1 cellular context compared by ENCODE assay signal in the genomic region with DNA sequence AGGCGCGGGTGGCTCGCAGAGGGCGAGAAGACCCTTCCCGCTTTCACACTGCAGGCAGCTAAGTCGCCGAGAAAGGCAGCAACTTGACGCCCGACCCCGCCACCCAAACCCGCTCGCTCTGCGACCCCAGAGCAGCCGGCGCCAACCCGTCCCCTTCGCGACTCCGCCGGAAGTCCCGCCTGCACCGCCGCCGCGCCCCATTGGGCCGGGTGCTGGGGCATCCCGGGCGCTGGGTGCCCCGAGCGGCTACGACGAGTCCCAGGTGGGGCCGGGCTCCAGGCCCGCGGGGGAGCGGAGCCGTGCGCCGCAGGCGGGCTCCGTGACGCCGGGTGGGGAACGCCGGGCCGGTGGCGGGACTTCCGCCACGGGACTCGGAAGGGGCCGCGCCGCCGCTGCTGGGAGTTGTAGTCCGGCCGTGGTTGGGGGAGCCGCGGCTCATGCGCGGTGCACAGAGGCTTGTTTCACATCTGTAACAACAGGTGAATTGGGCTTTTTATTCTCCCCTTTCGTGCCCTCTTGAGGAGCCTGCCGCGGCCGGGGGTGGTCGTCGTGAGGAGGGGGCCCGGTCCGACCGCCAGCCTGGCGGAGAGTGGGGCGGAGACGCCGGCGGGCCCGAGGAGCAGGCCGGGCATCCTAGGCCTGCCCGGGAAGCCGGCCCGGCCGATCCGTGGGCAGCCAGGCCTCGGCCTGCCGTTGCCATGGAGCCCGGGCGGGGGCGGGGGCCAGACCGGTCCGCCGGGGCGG.
A peak's percentile ranks its signal among the peaks of the same experiment; 100 is the strongest.
TF ChIP-seq lines count a peak whose summit lies in the region.

A gene with protein sequence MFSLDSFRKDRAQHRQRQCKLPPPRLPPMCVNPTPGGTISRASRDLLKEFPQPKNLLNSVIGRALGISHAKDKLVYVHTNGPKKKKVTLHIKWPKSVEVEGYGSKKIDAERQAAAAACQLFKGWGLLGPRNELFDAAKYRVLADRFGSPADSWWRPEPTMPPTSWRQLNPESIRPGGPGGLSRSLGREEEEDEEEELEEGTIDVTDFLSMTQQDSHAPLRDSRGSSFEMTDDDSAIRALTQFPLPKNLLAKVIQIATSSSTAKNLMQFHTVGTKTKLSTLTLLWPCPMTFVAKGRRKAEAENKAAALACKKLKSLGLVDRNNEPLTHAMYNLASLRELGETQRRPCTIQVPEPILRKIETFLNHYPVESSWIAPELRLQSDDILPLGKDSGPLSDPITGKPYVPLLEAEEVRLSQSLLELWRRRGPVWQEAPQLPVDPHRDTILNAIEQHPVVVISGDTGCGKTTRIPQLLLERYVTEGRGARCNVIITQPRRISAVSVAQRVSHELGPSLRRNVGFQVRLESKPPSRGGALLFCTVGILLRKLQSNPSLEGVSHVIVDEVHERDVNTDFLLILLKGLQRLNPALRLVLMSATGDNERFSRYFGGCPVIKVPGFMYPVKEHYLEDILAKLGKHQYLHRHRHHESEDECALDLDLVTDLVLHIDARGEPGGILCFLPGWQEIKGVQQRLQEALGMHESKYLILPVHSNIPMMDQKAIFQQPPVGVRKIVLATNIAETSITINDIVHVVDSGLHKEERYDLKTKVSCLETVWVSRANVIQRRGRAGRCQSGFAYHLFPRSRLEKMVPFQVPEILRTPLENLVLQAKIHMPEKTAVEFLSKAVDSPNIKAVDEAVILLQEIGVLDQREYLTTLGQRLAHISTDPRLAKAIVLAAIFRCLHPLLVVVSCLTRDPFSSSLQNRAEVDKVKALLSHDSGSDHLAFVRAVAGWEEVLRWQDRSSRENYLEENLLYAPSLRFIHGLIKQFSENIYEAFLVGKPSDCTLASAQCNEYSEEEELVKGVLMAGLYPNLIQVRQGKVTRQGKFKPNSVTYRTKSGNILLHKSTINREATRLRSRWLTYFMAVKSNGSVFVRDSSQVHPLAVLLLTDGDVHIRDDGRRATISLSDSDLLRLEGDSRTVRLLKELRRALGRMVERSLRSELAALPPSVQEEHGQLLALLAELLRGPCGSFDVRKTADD (plus strand): TSS at position 405 of the 744 bp plus-strand sequence. CDS start 7,546 bp downstream, outside the sequence.

TF ChIP-seq in HepG2, 621 proteins besides CTCF, POLR2A, EP300 and RAD21 (continued from another document and continues in another):
- TF ChIP-seq ZNF33A (CRISPR knock-in tag; IDR thresholded peaks at IDR 0.05; ENCODE audit: borderline replicate concordance) = no peak
- TF ChIP-seq KAT2B (IDR thresholded peaks at IDR 0.05; ENCODE audit: borderline replicate concordance, low read depth, low read length) = no peak
- TF ChIP-seq, protein P1, sequence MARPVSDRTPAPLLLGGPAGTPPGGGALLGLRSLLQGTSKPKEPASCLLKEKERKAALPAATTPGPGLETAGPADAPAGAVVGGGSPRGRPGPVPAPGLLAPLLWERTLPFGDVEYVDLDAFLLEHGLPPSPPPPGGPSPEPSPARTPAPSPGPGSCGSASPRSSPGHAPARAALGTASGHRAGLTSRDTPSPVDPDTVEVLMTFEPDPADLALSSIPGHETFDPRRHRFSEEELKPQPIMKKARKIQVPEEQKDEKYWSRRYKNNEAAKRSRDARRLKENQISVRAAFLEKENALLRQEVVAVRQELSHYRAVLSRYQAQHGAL (CRISPR knock-in tag; IDR thresholded peaks at IDR 0.05; ENCODE audit: not compliant biosample characterization) = peak; percentile 28
- no peak for TF ChIP-seq NONO (IDR thresholded peaks at IDR 0.05)
- TF ChIP-seq NONO (CRISPR knock-in tag; conservative IDR thresholded peaks at IDR 0.05) = peak; percentile 74; the same call in 1 of the 2 replicates
- TF ChIP-seq KLF13 (CRISPR knock-in tag; IDR thresholded peaks at IDR 0.05) = no peak
- TF ChIP-seq ZNF101 (CRISPR knock-in tag; IDR thresholded peaks at IDR 0.05; ENCODE audit: borderline replicate concordance, low read depth) = no peak
- TF ChIP-seq ZNF546 (CRISPR knock-in tag; conservative IDR thresholded peaks at IDR 0.05) = peak; percentile 35; the same call in 1 of the 2 replicates
- TF ChIP-seq PHF20 (CRISPR knock-in tag; IDR thresholded peaks at IDR 0.05) = peak; percentile 48
- TF ChIP-seq KMT2B (CRISPR knock-in tag; IDR thresholded peaks at IDR 0.05) = peak; percentile 44; the same call in 1 of the 2 replicates
- TF ChIP-seq NR2F1 (CRISPR knock-in tag; IDR thresholded peaks at IDR 0.05) = no peak
- TF ChIP-seq, protein P2, sequence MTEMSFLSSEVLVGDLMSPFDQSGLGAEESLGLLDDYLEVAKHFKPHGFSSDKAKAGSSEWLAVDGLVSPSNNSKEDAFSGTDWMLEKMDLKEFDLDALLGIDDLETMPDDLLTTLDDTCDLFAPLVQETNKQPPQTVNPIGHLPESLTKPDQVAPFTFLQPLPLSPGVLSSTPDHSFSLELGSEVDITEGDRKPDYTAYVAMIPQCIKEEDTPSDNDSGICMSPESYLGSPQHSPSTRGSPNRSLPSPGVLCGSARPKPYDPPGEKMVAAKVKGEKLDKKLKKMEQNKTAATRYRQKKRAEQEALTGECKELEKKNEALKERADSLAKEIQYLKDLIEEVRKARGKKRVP (CRISPR knock-in tag; IDR thresholded peaks at IDR 0.05) = 0 out of 4 replicates have a peak, but pooled peaks of 1 of the 2 experiments have one; percentile 16
- TF ChIP-seq POLR2AphosphoS5 (IDR thresholded peaks at IDR 0.05; ENCODE audit: low read depth, low read length) = peak; percentile 27; the same call in 1 of the 2 replicates
- TF ChIP-seq, protein P3, sequence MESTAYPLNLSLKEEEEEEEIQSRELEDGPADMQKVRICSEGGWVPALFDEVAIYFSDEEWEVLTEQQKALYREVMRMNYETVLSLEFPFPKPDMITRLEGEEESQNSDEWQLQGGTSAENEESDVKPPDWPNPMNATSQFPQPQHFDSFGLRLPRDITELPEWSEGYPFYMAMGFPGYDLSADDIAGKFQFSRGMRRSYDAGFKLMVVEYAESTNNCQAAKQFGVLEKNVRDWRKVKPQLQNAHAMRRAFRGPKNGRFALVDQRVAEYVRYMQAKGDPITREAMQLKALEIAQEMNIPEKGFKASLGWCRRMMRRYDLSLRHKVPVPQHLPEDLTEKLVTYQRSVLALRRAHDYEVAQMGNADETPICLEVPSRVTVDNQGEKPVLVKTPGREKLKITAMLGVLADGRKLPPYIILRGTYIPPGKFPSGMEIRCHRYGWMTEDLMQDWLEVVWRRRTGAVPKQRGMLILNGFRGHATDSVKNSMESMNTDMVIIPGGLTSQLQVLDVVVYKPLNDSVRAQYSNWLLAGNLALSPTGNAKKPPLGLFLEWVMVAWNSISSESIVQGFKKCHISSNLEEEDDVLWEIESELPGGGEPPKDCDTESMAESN (CRISPR knock-in tag; conservative IDR thresholded peaks at IDR 0.05) = peak; percentile 59; the same call in 1 of the 2 replicates
- TF ChIP-seq EEA1 (CRISPR knock-in tag; IDR thresholded peaks at IDR 0.05; ENCODE audit: borderline replicate concordance) = 0 out of 2 replicates have a peak, but pooled peaks have one; percentile 46
- TF ChIP-seq, protein P4, sequence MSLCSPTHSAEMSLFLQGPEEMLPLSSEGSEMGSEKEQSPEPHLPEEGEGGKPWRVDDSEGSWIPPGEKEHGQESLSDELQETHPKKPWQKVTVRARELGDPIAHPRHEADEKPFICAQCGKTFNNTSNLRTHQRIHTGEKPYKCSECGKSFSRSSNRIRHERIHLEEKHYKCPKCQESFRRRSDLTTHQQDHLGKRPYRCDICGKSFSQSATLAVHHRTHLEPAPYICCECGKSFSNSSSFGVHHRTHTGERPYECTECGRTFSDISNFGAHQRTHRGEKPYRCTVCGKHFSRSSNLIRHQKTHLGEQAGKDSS (CRISPR knock-in tag; IDR thresholded peaks at IDR 0.05; ENCODE audit: borderline replicate concordance, low read depth) = 0 out of 2 replicates have a peak, but pooled peaks have one; percentile 41
- TF ChIP-seq, protein P5, sequence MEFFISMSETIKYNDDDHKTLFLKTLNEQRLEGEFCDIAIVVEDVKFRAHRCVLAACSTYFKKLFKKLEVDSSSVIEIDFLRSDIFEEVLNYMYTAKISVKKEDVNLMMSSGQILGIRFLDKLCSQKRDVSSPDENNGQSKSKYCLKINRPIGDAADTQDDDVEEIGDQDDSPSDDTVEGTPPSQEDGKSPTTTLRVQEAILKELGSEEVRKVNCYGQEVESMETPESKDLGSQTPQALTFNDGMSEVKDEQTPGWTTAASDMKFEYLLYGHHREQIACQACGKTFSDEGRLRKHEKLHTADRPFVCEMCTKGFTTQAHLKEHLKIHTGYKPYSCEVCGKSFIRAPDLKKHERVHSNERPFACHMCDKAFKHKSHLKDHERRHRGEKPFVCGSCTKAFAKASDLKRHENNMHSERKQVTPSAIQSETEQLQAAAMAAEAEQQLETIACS (CRISPR knock-in tag; IDR thresholded peaks at IDR 0.05) = 0 out of 2 replicates have a peak, but pooled peaks have one; percentile 25
- 0 out of 2 replicates have a peak, but pooled peaks have one; percentile 35 for TF ChIP-seq LCORL (IDR thresholded peaks at IDR 0.05)
- TF ChIP-seq LCORL (CRISPR knock-in tag; IDR thresholded peaks at IDR 0.05) = no peak
- 0 out of 2 replicates have a peak, but pooled peaks have one; percentile 29 for TF ChIP-seq ZNF317 (CRISPR knock-in tag; IDR thresholded peaks at IDR 0.05)
- peak; percentile 78 for TF ChIP-seq GATAD1 (CRISPR knock-in tag; IDR thresholded peaks at IDR 0.05)
- peak; percentile 41 for TF ChIP-seq ZNF563 (CRISPR knock-in tag; IDR thresholded peaks at IDR 0.05)
- TF ChIP-seq TMF1 (CRISPR knock-in tag; IDR thresholded peaks at IDR 0.05; ENCODE audit: low read depth) = 0 out of 2 replicates have a peak, but pooled peaks have one; percentile 23
- no peak for TF ChIP-seq FOXC1 (CRISPR knock-in tag; IDR thresholded peaks at IDR 0.05; ENCODE audit: borderline replicate concordance)
- TF ChIP-seq ZNF607 (CRISPR knock-in tag; IDR thresholded peaks at IDR 0.05; ENCODE audit: borderline replicate concordance) = peak; percentile 85
- 0 out of 2 replicates have a peak, but pooled peaks have one; percentile 20 for TF ChIP-seq ZNF747 (CRISPR knock-in tag; IDR thresholded peaks at IDR 0.05; ENCODE audit: borderline replicate concordance)
- TF ChIP-seq ISX (CRISPR knock-in tag; conservative IDR thresholded peaks at IDR 0.05) = 0 out of 2 replicates have a peak, but pooled peaks have one; percentile 82
- TF ChIP-seq KDM5A (IDR thresholded peaks at IDR 0.05; ENCODE audit: borderline replicate concordance, low read length) = peak; percentile 52; the same call in 1 of the 2 replicates
- no peak for TF ChIP-seq ZNF232 (CRISPR knock-in tag; IDR thresholded peaks at IDR 0.05; ENCODE audit: borderline replicate concordance)
- TF ChIP-seq ZNF720 (CRISPR knock-in tag; IDR thresholded peaks at IDR 0.05) = no peak
- peak; percentile 56; the same call in 1 of the 2 replicates for TF ChIP-seq DMAP1 (CRISPR knock-in tag; IDR thresholded peaks at IDR 0.05)
- TF ChIP-seq HDAC1 (CRISPR knock-in tag; IDR thresholded peaks at IDR 0.05) = peak; percentile 39; the same call in 1 of the 2 replicates
- TF ChIP-seq ZNF329 (CRISPR knock-in tag; IDR thresholded peaks at IDR 0.05; ENCODE audit: low read depth) = 0 out of 2 replicates have a peak, but pooled peaks have one; percentile 3
- no peak for TF ChIP-seq ESRRA (CRISPR knock-in tag; IDR thresholded peaks at IDR 0.05; ENCODE audit: low read depth)
- TF ChIP-seq SIN3B (IDR thresholded peaks at IDR 0.05; ENCODE audit: low read length) = 0 out of 2 replicates have a peak, but pooled peaks have one; percentile 5
- TF ChIP-seq SNAI1 (CRISPR knock-in tag; IDR thresholded peaks at IDR 0.05; ENCODE audit: borderline replicate concordance) = no peak
- 0 out of 2 replicates have a peak, but pooled peaks have one; percentile 30 for TF ChIP-seq TOPORS (CRISPR knock-in tag; IDR thresholded peaks at IDR 0.05)
- TF ChIP-seq SUZ12 (IDR thresholded peaks at IDR 0.05; ENCODE audit: low read depth, low read length) = peak; percentile 52; the same call in 1 of the 2 replicates
- no peak for TF ChIP-seq TBP (CRISPR knock-in tag; IDR thresholded peaks at IDR 0.05)
- peak; percentile 69; the same call in 1 of the 2 replicates for TF ChIP-seq HOXA5 (CRISPR knock-in tag; IDR thresholded peaks at IDR 0.05)
- TF ChIP-seq, protein P6, sequence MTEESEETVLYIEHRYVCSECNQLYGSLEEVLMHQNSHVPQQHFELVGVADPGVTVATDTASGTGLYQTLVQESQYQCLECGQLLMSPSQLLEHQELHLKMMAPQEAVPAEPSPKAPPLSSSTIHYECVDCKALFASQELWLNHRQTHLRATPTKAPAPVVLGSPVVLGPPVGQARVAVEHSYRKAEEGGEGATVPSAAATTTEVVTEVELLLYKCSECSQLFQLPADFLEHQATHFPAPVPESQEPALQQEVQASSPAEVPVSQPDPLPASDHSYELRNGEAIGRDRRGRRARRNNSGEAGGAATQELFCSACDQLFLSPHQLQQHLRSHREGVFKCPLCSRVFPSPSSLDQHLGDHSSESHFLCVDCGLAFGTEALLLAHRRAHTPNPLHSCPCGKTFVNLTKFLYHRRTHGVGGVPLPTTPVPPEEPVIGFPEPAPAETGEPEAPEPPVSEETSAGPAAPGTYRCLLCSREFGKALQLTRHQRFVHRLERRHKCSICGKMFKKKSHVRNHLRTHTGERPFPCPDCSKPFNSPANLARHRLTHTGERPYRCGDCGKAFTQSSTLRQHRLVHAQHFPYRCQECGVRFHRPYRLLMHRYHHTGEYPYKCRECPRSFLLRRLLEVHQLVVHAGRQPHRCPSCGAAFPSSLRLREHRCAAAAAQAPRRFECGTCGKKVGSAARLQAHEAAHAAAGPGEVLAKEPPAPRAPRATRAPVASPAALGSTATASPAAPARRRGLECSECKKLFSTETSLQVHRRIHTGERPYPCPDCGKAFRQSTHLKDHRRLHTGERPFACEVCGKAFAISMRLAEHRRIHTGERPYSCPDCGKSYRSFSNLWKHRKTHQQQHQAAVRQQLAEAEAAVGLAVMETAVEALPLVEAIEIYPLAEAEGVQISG (CRISPR knock-in tag; IDR thresholded peaks at IDR 0.05) = peak; percentile 94
- no peak for TF ChIP-seq HNRNPL (IDR thresholded peaks at IDR 0.05; ENCODE audit: low read depth, low read length)
- TF ChIP-seq, protein P7, sequence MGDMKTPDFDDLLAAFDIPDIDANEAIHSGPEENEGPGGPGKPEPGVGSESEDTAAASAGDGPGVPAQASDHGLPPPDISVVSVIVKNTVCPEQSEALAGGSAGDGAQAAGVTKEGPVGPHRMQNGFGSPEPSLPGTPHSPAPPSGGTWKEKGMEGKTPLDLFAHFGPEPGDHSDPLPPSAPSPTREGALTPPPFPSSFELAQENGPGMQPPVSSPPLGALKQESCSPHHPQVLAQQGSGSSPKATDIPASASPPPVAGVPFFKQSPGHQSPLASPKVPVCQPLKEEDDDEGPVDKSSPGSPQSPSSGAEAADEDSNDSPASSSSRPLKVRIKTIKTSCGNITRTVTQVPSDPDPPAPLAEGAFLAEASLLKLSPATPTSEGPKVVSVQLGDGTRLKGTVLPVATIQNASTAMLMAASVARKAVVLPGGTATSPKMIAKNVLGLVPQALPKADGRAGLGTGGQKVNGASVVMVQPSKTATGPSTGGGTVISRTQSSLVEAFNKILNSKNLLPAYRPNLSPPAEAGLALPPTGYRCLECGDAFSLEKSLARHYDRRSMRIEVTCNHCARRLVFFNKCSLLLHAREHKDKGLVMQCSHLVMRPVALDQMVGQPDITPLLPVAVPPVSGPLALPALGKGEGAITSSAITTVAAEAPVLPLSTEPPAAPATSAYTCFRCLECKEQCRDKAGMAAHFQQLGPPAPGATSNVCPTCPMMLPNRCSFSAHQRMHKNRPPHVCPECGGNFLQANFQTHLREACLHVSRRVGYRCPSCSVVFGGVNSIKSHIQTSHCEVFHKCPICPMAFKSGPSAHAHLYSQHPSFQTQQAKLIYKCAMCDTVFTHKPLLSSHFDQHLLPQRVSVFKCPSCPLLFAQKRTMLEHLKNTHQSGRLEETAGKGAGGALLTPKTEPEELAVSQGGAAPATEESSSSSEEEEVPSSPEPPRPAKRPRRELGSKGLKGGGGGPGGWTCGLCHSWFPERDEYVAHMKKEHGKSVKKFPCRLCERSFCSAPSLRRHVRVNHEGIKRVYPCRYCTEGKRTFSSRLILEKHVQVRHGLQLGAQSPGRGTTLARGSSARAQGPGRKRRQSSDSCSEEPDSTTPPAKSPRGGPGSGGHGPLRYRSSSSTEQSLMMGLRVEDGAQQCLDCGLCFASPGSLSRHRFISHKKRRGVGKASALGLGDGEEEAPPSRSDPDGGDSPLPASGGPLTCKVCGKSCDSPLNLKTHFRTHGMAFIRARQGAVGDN (CRISPR knock-in tag; IDR thresholded peaks at IDR 0.05) = peak; percentile 76
